ENCODE assay signal across 26 cellular contexts in the genomic region with DNA sequence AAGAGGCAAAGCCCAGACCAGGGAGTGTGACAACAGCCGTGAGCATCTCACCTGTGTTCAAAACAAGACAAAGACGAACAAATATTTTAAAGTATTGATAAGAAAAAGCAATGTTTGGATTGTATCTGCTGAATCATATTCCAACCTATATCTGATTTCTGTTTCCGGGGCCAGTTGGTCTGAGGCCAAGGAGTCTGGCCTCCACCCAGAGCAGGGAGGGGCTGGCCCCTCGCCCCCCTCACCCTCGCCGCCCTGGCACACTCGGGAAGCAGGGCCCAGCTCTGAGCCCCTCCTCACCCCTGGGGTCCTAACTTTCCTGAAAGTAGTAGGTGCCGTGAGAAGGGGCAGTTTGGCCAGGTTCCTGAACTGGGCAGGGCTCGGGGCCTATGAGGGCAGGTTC.
"Had no signal": no experiment of that assay in that cellular context is flagged by ENCODE, and none has a peak within 500 bp of the region (broad histone marks: within the 10 kb centered on the region; RNA-seq: fewer than 3 reads in every experiment).

No MANE protein-coding gene starts in this region.

- H3K27ac Mint-ChIP-seq: activated CD4-positive, alpha-beta T cell treated with anti-CD3 and anti-CD28 coated beads, Interleukin-2, amount 10 ng/mL, durations not matched to agents 7 days and 5 days; activated CD8-positive, alpha-beta memory T cell treated with anti-CD3 and anti-CD28 coated beads, Interleukin-2, amount 10 ng/mL, durations not matched to agents 7 days and 5 days; activated CD8-positive, alpha-beta T cell treated with anti-CD3 and anti-CD28 coated beads for 36 hours; activated naive CD4-positive, alpha-beta T cell treated with anti-CD3 and anti-CD28 coated beads, Interleukin-2, amount 10 ng/mL, durations not matched to agents 7 days and 5 days; neural progenitor cell; stimulated activated naive B cell treated with anti-CD40 and anti-IgM and Interleukin-4, amounts not matched to agents 10 μg/mL and 1 μg/mL and 100 μg/mL, for 72 hours; T-helper 2 cell treated with Interferon-gamma antibody and Interleukin-4, amounts not matched to agents 5 μg/mL and 100 μg/mL, for 36 hours had no signal

- H3K36me3 Mint-ChIP-seq: activated CD8-positive, alpha-beta memory T cell treated with anti-CD3 and anti-CD28 coated beads, Interleukin-2, amount 10 ng/mL, durations not matched to agents 7 days and 5 days; activated naive CD4-positive, alpha-beta T cell treated with anti-CD3 and anti-CD28 coated beads, Interleukin-2, amount 10 ng/mL, durations not matched to agents 7 days and 5 days; stimulated activated naive B cell treated with anti-CD40 and anti-IgM and Interleukin-4, amounts not matched to agents 10 μg/mL and 1 μg/mL and 100 μg/mL, for 72 hours had no signal

- H2AFZ ChIP-seq: neural progenitor cell had no signal

- H3K4me2 ChIP-seq: neural progenitor cell had no signal

- H3K27me3 Mint-ChIP-seq: activated CD4-positive, alpha-beta T cell treated with anti-CD3 and anti-CD28 coated beads, Interleukin-2, amount 10 ng/mL, durations not matched to agents 7 days and 5 days; activated CD8-positive, alpha-beta memory T cell treated with anti-CD3 and anti-CD28 coated beads, Interleukin-2, amount 10 ng/mL, durations not matched to agents 7 days and 5 days; activated CD8-positive, alpha-beta T cell treated with anti-CD3 and anti-CD28 coated beads for 36 hours; activated naive CD4-positive, alpha-beta T cell treated with anti-CD3 and anti-CD28 coated beads, Interleukin-2, amount 10 ng/mL, durations not matched to agents 7 days and 5 days; stimulated activated naive B cell treated with anti-CD40 and anti-IgM and Interleukin-4, amounts not matched to agents 10 μg/mL and 1 μg/mL and 100 μg/mL, for 72 hours had no signal

- H3K36me3 ChIP-seq: brain microvascular endothelial cell, neural progenitor cell, ovary had no signal

- H3K27ac ChIP-seq: brain microvascular endothelial cell, neural progenitor cell, ovary, prostate gland, testis, upper lobe of left lung, WERI-Rb-1 had no signal

- H3K9ac ChIP-seq: neural progenitor cell had no signal

- H3K9me3 ChIP-seq: ovary, prostate gland, testis, upper lobe of left lung had no signal

- H3K4me3 Mint-ChIP-seq: activated CD4-positive, alpha-beta T cell treated with anti-CD3 and anti-CD28 coated beads, Interleukin-2, amount 10 ng/mL, durations not matched to agents 7 days and 5 days; activated CD8-positive, alpha-beta memory T cell treated with anti-CD3 and anti-CD28 coated beads, Interleukin-2, amount 10 ng/mL, durations not matched to agents 7 days and 5 days; activated CD8-positive, alpha-beta T cell treated with anti-CD3 and anti-CD28 coated beads for 36 hours; activated naive CD4-positive, alpha-beta T cell treated with anti-CD3 and anti-CD28 coated beads, Interleukin-2, amount 10 ng/mL, durations not matched to agents 7 days and 5 days; stimulated activated naive B cell treated with anti-CD40 and anti-IgM and Interleukin-4, amounts not matched to agents 10 μg/mL and 1 μg/mL and 100 μg/mL, for 72 hours; T-helper 2 cell treated with Interferon-gamma antibody and Interleukin-4, amounts not matched to agents 5 μg/mL and 100 μg/mL, for 36 hours had no signal

- H3K27me3 ChIP-seq: brain microvascular endothelial cell, neural progenitor cell, ovary, testis, upper lobe of left lung had no signal

- H3K4me1 ChIP-seq: neural progenitor cell, prostate gland, testis had no signal

- H3K9me3 Mint-ChIP-seq: activated CD4-positive, alpha-beta T cell treated with anti-CD3 and anti-CD28 coated beads, Interleukin-2, amount 10 ng/mL, durations not matched to agents 7 days and 5 days; activated CD8-positive, alpha-beta T cell treated with anti-CD3 and anti-CD28 coated beads for 36 hours; activated naive CD4-positive, alpha-beta T cell treated with anti-CD3 and anti-CD28 coated beads, Interleukin-2, amount 10 ng/mL, durations not matched to agents 7 days and 5 days; neural progenitor cell; stimulated activated naive B cell treated with anti-CD40 and anti-IgM and Interleukin-4, amounts not matched to agents 10 μg/mL and 1 μg/mL and 100 μg/mL, for 72 hours; T-helper 2 cell treated with Interferon-gamma antibody and Interleukin-4, amounts not matched to agents 5 μg/mL and 100 μg/mL, for 36 hours had no signal

- DNase-seq: activated CD4-positive, alpha-beta T cell treated with anti-CD3 and anti-CD28 coated beads, Interleukin-2, amount 10 ng/mL, durations not matched to agents 7 days and 5 days; activated CD4-positive, CD25-positive, alpha-beta regulatory T cell treated with anti-CD3 and anti-CD28 coated beads, Interleukin-2, amount 50 U/mL, for 72 hours; activated CD8-positive, alpha-beta memory T cell treated with anti-CD3 and anti-CD28 coated beads, Interleukin-2, amount 10 ng/mL, durations not matched to agents 7 days and 5 days; activated CD8-positive, alpha-beta T cell treated with anti-CD3 and anti-CD28 coated beads for 36 hours; activated effector memory CD4-positive, alpha-beta T cell treated with anti-CD3 and anti-CD28 coated beads, Interleukin-2, amount 50 U/mL, for 16 hours; activated naive CD4-positive, alpha-beta T cell treated with anti-CD3 and anti-CD28 coated beads, Interleukin-2, amount 10 ng/mL, durations not matched to agents 7 days and 5 days; activated T-cell treated with anti-CD3 and anti-CD28 coated beads for 4 hours; aorta; brain microvascular endothelial cell; central memory CD4-positive, alpha-beta T cell; dermis blood vessel endothelial cell; effector CD8-positive, alpha-beta T cell; erythroblast; foreskin fibroblast; left colon; mesenchymal stem cell; ovary; stimulated activated CD4-positive, alpha-beta T cell treated with anti-CD3 and anti-CD28 coated beads, Interleukin-2, amount 100 ng/mL, for 48 hours; stimulated activated CD8-positive, alpha-beta memory T cell treated with anti-CD3 and anti-CD28 coated beads, Interleukin-4, amount 100 ng/mL, for 48 hours; stimulated activated naive B cell treated with anti-CD40 and anti-IgM and Interleukin-4, amounts not matched to agents 10 μg/mL and 1 μg/mL and 100 μg/mL, for 72 hours; testis; WERI-Rb-1 had no signal

- H3K4me1 Mint-ChIP-seq: activated CD4-positive, alpha-beta T cell treated with anti-CD3 and anti-CD28 coated beads, Interleukin-2, amount 10 ng/mL, durations not matched to agents 7 days and 5 days; activated CD8-positive, alpha-beta memory T cell treated with anti-CD3 and anti-CD28 coated beads, Interleukin-2, amount 10 ng/mL, durations not matched to agents 7 days and 5 days; activated naive CD4-positive, alpha-beta T cell treated with anti-CD3 and anti-CD28 coated beads, Interleukin-2, amount 10 ng/mL, durations not matched to agents 7 days and 5 days; stimulated activated naive B cell treated with anti-CD40 and anti-IgM and Interleukin-4, amounts not matched to agents 10 μg/mL and 1 μg/mL and 100 μg/mL, for 72 hours had no signal

- H3K4me3 ChIP-seq: neural progenitor cell, ovary, prostate gland, testis, upper lobe of left lung had no signal
